Comparison of ENCODE assay signal across 2 cellular contexts in the genomic region with DNA sequence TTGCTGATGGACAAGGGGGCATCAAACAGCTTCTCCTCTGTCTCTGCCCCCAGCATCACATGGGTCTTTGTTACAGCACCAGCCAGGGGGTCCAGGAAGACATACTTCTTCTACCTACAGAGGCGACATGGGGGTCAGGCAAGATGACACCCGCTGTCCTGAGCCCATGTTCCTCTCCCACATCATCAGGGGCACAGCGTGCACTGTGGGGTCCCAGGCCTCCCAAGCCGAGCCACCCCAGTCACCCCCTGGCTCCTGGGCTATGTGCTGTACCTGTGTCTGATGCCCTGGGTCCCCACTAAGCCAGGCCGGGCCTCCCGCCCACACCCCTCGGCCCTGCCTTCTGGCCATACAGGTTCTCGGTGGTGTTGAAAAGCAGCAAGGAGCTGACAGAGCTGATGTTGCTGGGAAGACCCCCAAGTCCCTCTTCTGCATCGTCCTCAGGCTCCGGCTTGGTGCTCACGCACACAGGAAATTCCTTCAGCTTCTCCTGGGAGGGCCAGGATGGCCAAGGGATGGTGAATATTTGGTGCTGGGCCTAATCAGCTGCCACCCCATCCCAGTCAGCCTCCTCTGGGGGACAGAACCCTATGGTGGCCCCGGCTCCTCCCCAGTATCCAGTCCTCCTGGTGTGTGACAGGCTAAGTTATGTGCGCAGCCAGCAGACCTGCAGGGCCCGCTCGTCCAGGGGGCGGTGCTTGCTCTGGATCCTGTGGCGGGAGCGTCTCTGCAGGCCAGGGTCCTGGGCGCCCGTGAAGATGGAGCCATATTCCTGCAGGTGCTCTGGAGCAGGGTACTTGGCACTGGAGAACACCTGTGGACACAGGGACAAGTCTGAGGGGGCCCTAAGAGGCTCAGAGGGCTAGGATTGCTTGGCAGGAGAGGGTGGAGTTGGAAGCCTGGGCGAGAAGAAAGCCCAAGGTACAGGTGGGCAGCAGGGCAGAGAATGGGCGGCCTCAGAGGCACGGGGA. TPM values are rescaled to one million over a fixed set of nuclear protein-coding genes. Genes with fewer than 3 reads are reported as not detected.
"Had no signal": no experiment of that assay in that cellular context is flagged by ENCODE, and none has a peak within 500 bp of the region (broad histone marks: within the 10 kb centered on the region; RNA-seq: fewer than 3 reads in every experiment).

No MANE protein-coding gene starts in this region.

RNA-seq across cellular contexts. Expression of gene IQSEC3, which starts 48.9 kb away (rescaled TPM):
- total RNA-seq: activated B cell treated with CpG ODN at 0.5 μM for 24 hours; activated CD4-positive, alpha-beta T cell treated with anti-CD3 and anti-CD28 coated beads, Interleukin-2, amount 10 ng/mL, durations not matched to agents 7 days and 5 days had no signal
